Comparison of ENCODE assay signal across 1 cellular context in the genomic region with DNA sequence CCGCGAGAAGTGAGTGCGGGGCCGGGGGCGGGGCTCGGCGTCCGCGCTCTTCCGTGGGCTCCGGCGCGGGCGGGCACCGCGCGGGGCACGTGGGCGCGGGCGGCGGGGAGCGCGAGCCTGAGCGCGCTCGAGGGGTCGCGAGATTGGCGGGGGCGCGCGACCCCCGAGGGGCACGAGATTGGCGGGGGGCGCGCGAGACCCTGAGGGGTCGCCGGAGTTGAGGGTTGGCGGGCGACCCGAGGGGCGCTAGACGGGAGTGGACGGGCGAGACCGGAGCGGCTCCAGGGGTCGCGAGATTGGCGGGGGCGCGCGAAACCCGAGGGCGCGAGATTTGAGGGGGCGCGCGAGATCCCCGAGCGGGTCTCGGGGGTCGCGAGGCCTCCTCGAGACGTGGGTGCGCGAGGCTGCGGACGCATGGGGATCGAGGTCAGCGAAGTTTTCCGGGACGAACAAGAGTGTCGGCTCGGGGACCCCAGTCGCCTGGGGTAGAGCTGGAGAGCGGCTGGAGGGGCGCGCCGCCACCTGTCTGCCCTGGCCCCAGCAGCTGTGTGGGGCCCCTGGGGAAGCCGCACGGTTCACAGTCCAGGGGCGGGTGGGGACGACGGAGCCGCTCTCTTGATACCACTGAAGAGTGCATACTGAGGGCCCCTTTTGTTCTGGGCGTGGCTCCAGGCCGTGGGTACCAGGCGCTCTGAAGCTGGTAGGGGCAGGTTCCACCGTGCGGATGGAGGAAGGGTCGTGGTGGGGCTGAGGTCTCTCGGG.
A peak's percentile ranks its signal among the peaks of the same experiment; 100 is the strongest.
TF ChIP-seq lines count a peak whose summit lies in the region.

No MANE protein-coding gene starts in this region.

TF ChIP-seq in IMR-90, 13 proteins besides CTCF, POLR2A, EP300 and RAD21:
- TF ChIP-seq NFE2L2 (IDR thresholded peaks at IDR 0.05; ENCODE audit: low read depth, low read length) = no peak
- TF ChIP-seq, protein P1, sequence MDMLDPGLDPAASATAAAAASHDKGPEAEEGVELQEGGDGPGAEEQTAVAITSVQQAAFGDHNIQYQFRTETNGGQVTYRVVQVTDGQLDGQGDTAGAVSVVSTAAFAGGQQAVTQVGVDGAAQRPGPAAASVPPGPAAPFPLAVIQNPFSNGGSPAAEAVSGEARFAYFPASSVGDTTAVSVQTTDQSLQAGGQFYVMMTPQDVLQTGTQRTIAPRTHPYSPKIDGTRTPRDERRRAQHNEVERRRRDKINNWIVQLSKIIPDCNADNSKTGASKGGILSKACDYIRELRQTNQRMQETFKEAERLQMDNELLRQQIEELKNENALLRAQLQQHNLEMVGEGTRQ (IDR thresholded peaks at IDR 0.05; ENCODE audit: low read depth, low read length) = peak; percentile 56
